7 cellular contexts compared by ENCODE assay signal in the genomic region with DNA sequence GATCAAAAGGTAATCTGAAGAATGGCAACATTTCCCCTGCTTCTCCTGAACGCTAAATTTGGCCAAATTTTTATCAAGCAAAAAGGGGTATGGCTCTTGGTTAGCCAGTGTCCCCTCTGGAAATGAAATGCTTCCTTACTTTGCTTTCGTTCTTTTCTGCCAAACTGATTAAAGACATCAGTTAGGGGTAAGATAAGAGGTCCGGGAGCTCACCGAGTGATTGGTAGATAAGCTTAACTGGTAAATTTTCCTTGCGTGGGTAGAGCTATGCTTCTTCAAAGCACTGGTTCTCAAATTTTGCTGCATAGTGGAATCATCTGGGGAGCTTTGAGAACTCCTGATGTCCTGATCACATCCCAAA.
DNase-seq lines count a peak whose midpoint lies in the region; ATAC-seq and TF ChIP-seq lines count a peak whose summit lies in the region.

No MANE protein-coding gene starts in this region.

- peak overlapping the region; percentile 73 for H3K9ac ChIP-seq in smooth muscle cell (ENCODE audit: low read depth)

- no peaks in the 10 kb centered on the region for H3K9me2 ChIP-seq in hepatocyte (replicated peaks; ENCODE audit: insufficient read depth)

- peaks cover 4% of the 10 kb centered on the region for H3F3A ChIP-seq in smooth muscle cell (ENCODE audit: low read depth)

- peak overlapping the region; percentile 70 for H3K4me3 ChIP-seq in HFF-Myc (replicated peaks; ENCODE audit: low read depth, low read length)
- H3K4me3 ChIP-seq in WI38 (ENCODE audit: low read depth, low read length), result peak overlapping the region; percentile 78
- H3K4me3 ChIP-seq in hepatocyte, result peak overlapping the region; percentile 89
- H3K4me3 ChIP-seq in smooth muscle cell, result peak overlapping the region; percentile 75

- peak overlapping the region; percentile 99 for H3K4me2 ChIP-seq in hepatocyte
- H3K4me2 ChIP-seq in smooth muscle cell, result peak overlapping the region; percentile 91

- no peak for ATAC-seq in HG03565 (IDR thresholded peaks at IDR 0.05; ENCODE audit: unreplicated experiment)

- H3K4me1 ChIP-seq in hepatocyte (ENCODE audit: insufficient read depth), result peaks cover 11% of the 10 kb centered on the region
- H3K4me1 ChIP-seq in smooth muscle cell (ENCODE audit: low read depth), result peaks cover 15% of the 10 kb centered on the region

- 1% methylated on average over 5 of the region's 5 CpGs for WGBS in hepatocyte (ENCODE audit: low lambda C conversion rate, missing lambda C conversion rate)
- WGBS in smooth muscle cell (ENCODE audit: low lambda C conversion rate), result 0% methylated on average over 5 of the region's 5 CpGs

- H3K9me3 ChIP-seq in hepatocyte (ENCODE audit: low read depth) (no peaks in the 10 kb centered on the region), smooth muscle cell (replicated peaks; ENCODE audit: low read depth) (no peaks in the 10 kb centered on the region)

- H4K20me1 ChIP-seq in hepatocyte (ENCODE audit: insufficient read depth, poor library complexity, severe bottlenecking), result no peaks in the 10 kb centered on the region
- no peaks in the 10 kb centered on the region for H4K20me1 ChIP-seq in smooth muscle cell (ENCODE audit: low read depth)

- H3K27ac ChIP-seq in hepatocyte, result peak overlapping the region; percentile 83
- H3K27ac ChIP-seq in smooth muscle cell (ENCODE audit: low read depth), result peak overlapping the region; percentile 94

- TF ChIP-seq CTCF in HFF-Myc (IDR thresholded peaks at IDR 0.05; ENCODE audit: low read depth, low read length, missing control alignments) (no peak), WI38 (IDR thresholded peaks at IDR 0.05; ENCODE audit: low read depth, low read length) (no peak), hepatocyte (IDR thresholded peaks at IDR 0.05; ENCODE audit: poor library complexity) (no peak), smooth muscle cell (IDR thresholded peaks at IDR 0.05; ENCODE audit: borderline replicate concordance, insufficient read depth, poor library complexity, severe bottlenecking) (no peak)

- H3K36me3 ChIP-seq in hepatocyte (replicated peaks; ENCODE audit: insufficient read depth, low read depth) (no peaks in the 10 kb centered on the region), smooth muscle cell (ENCODE audit: low read depth) (no peaks in the 10 kb centered on the region)

- DNase-seq in HFF-Myc (ENCODE audit: extremely low read depth, low read depth) (no peak), hepatocyte (ENCODE audit: low spot score) (no peak), smooth muscle cell (lab: John Stamatoyannopoulos, UW; ENCODE audit: unreplicated experiment) (no peak), activated gamma-delta T cell treated with Interleukin-2 at 50 U/mL for 16 hours (no peak), GOT3 (lab: John Stamatoyannopoulos, UW) (no peak)

- no peaks in the 10 kb centered on the region for H3K27me3 ChIP-seq in hepatocyte
- H3K27me3 ChIP-seq in smooth muscle cell (ENCODE audit: low read depth), result peaks cover 31% of the 10 kb centered on the region

- no peaks in the 10 kb centered on the region for H3K79me2 ChIP-seq in hepatocyte
- no peaks in the 10 kb centered on the region for H3K79me2 ChIP-seq in smooth muscle cell (ENCODE audit: low read depth)

- H2AFZ ChIP-seq in hepatocyte, result peak overlapping the region; percentile 89
- peak overlapping the region; percentile 86 for H2AFZ ChIP-seq in smooth muscle cell (ENCODE audit: low read depth)
